2 cellular contexts compared by ENCODE assay signal in the genomic region with DNA sequence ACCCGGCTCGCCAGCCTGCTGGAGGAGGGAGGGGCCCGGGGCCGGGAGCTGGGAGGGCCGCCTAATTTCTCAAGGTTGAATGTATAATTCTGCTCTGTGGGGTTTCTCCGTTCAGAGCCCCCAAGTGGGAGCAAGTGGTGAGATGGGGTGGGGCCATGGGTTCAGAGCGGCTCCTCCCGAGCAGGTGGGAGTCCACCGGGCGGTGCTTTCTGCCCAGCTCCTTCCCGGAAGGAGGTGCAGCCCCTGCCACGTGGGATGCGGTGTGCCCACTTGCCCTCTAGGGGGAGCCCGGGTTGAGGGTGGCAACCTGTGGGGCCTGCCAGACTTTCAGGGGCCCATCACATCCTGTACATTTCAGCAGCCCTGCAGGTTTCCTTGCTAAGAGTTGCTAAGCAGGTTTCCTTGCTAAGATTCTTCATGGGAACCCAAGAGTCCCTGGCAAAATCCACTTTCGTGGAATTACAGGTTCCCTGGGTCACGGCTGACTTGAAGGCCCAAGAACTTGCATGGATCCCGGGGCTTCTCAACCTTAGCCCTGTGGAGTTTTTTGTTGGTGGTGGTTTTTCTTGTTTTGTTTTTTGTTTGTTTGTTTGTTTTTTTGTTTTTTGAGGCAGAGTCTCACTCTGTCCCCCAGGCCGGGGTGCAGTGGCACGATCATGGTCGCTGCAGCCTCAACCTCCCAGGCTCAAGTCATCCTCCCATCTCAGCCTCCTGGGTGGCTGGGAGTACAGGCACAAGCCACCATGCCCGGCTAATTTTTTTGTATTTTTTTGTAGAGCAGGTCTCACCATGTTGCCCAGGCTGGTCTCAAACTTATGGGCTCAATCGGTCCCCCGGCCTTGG.
A peak's percentile ranks its signal among the peaks of the same experiment; 100 is the strongest.
TF ChIP-seq lines count a peak whose summit lies in the region.

No MANE protein-coding gene starts in this region.

TF ChIP-seq in K562, 482 proteins besides CTCF, POLR2A, EP300 and RAD21 (continued from another document and continues in another):
- TF ChIP-seq, protein P1, sequence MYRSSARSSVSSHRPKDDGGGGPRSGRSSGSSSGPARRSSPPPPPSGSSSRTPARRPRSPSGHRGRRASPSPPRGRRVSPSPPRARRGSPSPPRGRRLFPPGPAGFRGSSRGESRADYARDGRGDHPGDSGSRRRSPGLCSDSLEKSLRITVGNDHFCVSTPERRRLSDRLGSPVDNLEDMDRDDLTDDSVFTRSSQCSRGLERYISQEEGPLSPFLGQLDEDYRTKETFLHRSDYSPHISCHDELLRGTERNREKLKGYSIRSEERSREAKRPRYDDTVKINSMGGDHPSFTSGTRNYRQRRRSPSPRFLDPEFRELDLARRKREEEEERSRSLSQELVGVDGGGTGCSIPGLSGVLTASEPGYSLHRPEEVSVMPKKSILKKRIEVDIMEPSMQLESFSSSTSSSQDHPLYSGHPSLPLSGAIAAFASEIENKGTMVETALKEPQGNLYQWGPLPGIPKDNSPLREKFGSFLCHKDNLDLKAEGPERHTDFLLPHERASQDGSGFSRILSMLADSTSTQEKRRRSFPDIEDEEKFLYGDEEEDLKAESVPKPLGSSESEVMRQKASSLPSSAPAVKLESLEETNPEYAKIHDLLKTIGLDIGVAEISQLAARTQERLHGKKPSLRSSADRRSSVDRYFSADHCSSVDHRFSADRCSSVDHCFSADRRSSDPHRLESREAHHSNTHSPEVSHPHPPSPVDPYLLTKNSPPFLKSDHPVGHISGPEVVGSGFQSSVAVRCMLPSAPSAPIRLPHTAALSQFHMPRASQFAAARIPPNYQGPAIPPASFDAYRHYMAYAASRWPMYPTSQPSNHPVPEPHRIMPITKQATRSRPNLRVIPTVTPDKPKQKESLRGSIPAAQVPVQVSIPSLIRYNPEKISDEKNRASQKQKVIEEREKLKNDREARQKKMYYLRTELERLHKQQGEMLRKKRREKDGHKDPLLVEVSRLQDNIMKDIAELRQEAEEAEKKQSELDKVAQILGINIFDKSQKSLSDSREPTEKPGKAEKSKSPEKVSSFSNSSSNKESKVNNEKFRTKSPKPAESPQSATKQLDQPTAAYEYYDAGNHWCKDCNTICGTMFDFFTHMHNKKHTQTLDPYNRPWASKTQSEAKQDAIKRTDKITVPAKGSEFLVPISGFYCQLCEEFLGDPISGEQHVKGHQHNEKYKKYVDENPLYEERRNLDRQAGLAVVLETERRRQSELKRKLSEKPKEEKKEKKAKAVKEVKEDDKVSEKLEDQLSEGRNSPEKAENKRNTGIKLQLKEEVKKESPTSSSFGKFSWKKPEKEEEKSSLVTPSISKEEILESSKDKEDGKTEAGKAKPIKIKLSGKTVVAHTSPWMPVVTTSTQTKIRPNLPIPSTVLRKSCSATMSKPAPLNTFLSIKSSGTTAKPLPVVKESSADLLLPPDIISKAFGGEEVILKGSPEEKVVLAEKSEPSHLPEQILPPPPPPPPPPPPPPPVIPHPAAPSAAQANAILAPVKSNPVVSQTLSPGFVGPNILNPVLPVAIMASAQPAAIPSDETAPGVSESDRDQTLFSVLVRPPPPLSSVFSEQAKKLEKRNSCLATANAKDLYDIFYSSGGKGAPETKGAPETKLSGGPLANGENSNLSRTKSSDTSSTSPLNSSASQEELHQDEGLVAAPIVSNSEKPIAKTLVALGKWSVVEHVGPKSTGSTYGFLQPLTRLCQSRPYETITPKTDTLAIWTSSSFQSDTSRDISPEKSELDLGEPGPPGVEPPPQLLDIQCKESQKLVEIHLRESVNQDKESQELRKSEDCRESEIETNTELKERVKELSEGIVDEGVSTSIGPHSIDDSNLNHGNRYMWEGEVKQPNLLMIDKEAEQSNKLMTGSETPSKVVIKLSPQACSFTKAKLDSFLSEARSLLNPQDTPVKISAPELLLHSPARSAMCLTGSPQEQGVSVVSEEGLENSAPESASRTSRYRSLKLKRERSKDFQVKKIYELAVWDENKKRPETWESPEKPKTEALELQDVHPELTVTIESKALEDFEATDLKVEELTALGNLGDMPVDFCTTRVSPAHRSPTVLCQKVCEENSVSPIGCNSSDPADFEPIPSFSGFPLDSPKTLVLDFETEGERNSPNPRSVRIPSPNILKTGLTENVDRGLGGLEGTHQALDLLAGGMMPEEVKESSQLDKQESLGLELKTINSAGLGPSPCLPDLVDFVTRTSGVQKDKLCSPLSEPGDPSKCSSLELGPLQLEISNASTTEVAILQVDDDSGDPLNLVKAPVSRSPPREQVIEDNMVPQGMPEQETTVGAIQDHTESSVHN (IDR thresholded peaks at IDR 0.05; ENCODE audit: borderline replicate concordance in 1 of 2, low read depth in 1 of 2): no peak
- TF ChIP-seq, protein P2, sequence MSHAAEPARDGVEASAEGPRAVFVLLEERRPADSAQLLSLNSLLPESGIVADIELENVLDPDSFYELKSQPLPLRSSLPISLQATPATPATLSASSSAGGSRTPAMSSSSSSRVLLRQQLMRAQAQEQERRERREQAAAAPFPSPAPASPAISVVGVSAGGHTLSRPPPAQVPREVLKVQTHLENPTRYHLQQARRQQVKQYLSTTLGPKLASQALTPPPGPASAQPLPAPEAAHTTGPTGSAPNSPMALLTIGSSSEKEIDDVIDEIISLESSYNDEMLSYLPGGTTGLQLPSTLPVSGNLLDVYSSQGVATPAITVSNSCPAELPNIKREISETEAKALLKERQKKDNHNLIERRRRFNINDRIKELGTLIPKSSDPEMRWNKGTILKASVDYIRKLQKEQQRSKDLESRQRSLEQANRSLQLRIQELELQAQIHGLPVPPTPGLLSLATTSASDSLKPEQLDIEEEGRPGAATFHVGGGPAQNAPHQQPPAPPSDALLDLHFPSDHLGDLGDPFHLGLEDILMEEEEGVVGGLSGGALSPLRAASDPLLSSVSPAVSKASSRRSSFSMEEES (CRISPR knock-in tag; IDR thresholded peaks at IDR 0.05): 0 out of 2 replicates have a peak, but pooled peaks have one; percentile 3
- no peak for TF ChIP-seq ZNF780A (CRISPR knock-in tag; IDR thresholded peaks at IDR 0.05)
- TF ChIP-seq ZNF24 (IDR thresholded peaks at IDR 0.05): no peak
- no peak for TF ChIP-seq ZNF165 (CRISPR knock-in tag; IDR thresholded peaks at IDR 0.05; ENCODE audit: borderline replicate concordance)
- TF ChIP-seq TCF3 (CRISPR knock-in tag; IDR thresholded peaks at IDR 0.05): peak; percentile 18; the same call in 1 of the 2 replicates
- TF ChIP-seq, protein P3, sequence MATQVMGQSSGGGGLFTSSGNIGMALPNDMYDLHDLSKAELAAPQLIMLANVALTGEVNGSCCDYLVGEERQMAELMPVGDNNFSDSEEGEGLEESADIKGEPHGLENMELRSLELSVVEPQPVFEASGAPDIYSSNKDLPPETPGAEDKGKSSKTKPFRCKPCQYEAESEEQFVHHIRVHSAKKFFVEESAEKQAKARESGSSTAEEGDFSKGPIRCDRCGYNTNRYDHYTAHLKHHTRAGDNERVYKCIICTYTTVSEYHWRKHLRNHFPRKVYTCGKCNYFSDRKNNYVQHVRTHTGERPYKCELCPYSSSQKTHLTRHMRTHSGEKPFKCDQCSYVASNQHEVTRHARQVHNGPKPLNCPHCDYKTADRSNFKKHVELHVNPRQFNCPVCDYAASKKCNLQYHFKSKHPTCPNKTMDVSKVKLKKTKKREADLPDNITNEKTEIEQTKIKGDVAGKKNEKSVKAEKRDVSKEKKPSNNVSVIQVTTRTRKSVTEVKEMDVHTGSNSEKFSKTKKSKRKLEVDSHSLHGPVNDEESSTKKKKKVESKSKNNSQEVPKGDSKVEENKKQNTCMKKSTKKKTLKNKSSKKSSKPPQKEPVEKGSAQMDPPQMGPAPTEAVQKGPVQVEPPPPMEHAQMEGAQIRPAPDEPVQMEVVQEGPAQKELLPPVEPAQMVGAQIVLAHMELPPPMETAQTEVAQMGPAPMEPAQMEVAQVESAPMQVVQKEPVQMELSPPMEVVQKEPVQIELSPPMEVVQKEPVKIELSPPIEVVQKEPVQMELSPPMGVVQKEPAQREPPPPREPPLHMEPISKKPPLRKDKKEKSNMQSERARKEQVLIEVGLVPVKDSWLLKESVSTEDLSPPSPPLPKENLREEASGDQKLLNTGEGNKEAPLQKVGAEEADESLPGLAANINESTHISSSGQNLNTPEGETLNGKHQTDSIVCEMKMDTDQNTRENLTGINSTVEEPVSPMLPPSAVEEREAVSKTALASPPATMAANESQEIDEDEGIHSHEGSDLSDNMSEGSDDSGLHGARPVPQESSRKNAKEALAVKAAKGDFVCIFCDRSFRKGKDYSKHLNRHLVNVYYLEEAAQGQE (CRISPR knock-in tag; IDR thresholded peaks at IDR 0.05; ENCODE audit: low read depth): peak; percentile 54; the same call in 1 of the 2 replicates

TF ChIP-seq in HepG2, 621 proteins besides CTCF, POLR2A, EP300 and RAD21 (continued from another document and continues in another):
- TF ChIP-seq, protein P4, sequence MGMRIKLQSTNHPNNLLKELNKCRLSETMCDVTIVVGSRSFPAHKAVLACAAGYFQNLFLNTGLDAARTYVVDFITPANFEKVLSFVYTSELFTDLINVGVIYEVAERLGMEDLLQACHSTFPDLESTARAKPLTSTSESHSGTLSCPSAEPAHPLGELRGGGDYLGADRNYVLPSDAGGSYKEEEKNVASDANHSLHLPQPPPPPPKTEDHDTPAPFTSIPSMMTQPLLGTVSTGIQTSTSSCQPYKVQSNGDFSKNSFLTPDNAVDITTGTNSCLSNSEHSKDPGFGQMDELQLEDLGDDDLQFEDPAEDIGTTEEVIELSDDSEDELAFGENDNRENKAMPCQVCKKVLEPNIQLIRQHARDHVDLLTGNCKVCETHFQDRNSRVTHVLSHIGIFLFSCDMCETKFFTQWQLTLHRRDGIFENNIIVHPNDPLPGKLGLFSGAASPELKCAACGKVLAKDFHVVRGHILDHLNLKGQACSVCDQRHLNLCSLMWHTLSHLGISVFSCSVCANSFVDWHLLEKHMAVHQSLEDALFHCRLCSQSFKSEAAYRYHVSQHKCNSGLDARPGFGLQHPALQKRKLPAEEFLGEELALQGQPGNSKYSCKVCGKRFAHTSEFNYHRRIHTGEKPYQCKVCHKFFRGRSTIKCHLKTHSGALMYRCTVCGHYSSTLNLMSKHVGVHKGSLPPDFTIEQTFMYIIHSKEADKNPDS (CRISPR knock-in tag; IDR thresholded peaks at IDR 0.05): no peak
- TF ChIP-seq ZSCAN9 (CRISPR knock-in tag; IDR thresholded peaks at IDR 0.05; ENCODE audit: borderline replicate concordance) (no peak), FOSL2 (CRISPR knock-in tag; IDR thresholded peaks at IDR 0.05) (peak; percentile 17; the same call in 1 of the 2 replicates), NAIF1 (CRISPR knock-in tag; IDR thresholded peaks at IDR 0.05; ENCODE audit: borderline replicate concordance) (no peak), ELF1 (CRISPR knock-in tag; IDR thresholded peaks at IDR 0.05) (peak; percentile 85), SRSF1 (optimal IDR thresholded peaks at IDR 0.05; ENCODE audit: low read depth, low read length) (no peak), ZNF660 (CRISPR knock-in tag; IDR thresholded peaks at IDR 0.05; ENCODE audit: borderline replicate concordance, low read depth) (no peak), NPAS2 (CRISPR knock-in tag; IDR thresholded peaks at IDR 0.05; ENCODE audit: borderline replicate concordance) (no peak), TAF1 (CRISPR knock-in tag; IDR thresholded peaks at IDR 0.05) (no peak), NKX3-1 (CRISPR knock-in tag; IDR thresholded peaks at IDR 0.05) (no peak), SAFB2 (CRISPR knock-in tag; IDR thresholded peaks at IDR 0.05; ENCODE audit: borderline replicate concordance, low read depth) (no peak)
- TF ChIP-seq, protein P5, sequence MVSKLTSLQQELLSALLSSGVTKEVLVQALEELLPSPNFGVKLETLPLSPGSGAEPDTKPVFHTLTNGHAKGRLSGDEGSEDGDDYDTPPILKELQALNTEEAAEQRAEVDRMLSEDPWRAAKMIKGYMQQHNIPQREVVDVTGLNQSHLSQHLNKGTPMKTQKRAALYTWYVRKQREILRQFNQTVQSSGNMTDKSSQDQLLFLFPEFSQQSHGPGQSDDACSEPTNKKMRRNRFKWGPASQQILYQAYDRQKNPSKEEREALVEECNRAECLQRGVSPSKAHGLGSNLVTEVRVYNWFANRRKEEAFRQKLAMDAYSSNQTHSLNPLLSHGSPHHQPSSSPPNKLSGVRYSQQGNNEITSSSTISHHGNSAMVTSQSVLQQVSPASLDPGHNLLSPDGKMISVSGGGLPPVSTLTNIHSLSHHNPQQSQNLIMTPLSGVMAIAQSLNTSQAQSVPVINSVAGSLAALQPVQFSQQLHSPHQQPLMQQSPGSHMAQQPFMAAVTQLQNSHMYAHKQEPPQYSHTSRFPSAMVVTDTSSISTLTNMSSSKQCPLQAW (CRISPR knock-in tag; IDR thresholded peaks at IDR 0.05): no peak; the same call in 1 of the 2 replicates
- TF ChIP-seq, protein P6, sequence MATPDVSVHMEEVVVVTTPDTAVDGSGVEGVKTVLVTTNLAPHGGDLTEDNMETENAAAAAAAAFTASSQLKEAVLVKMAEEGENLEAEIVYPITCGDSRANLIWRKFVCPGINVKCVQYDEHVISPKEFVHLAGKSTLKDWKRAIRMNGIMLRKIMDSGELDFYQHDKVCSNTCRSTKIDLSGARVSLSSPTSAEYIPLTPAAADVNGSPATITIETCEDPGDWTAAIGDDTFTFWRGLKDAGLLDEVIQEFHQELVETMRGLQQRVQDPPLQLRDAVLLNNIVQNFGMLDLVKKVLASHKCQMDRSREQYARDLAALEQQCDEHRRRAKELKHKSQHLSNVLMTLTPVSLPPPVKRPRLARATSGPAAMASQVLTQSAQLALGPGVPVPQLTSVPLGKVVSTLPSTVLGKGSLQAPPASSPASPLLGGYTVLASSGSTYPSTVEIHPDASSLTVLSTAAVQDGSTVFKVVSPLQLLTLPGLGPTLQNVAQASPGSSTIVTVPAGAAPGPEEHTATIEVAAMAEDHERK (CRISPR knock-in tag; IDR thresholded peaks at IDR 0.05; ENCODE audit: low read depth): no peak
